8 cellular contexts compared by ENCODE assay signal in the genomic region with DNA sequence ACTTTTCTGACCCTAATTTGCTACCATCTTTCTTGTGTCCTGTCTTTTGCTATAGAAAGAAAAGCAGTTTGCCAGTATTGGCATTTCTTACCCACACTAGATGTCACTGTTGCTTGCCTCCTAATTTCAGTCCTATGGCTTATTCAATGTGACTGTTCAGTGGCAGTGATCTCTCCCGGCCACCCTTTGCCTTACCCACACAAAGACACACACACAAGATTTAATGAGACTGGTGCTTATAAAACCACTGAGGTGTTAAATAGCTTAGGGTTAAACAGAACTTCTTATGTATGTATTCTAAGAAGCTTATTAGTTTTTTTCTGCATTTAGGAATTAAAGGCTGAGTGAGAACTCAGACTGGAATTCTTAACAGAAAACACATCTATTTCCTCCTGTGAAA.
DNase-seq lines count a peak whose midpoint lies in the region; ATAC-seq and TF ChIP-seq lines count a peak whose summit lies in the region.

No MANE protein-coding gene starts in this region.

- in situ Hi-C loops in SK-MEL-5 (cut with HindIII; ENCODE audit: low pct_unique_long_range_greater_than_20kb, low sequenced_read_pairs): no loop called here

- H3K9me3 ChIP-seq in thoracic aorta: no peaks in the 10 kb centered on the region

- H3K36me3 ChIP-seq in thoracic aorta: no peaks in the 10 kb centered on the region

- DNase-seq in NCI-H1092 treated with DMSO at 0.1 percent for 48 hours (lab: John Stamatoyannopoulos, UW): peak; percentile 81
- DNase-seq in SK-MEL-5 (ENCODE audit: low read depth, low spot score): peak; percentile 70
- DNase-seq in globus pallidus (ENCODE audit: low spot score): peak; percentile 48
- no peak for DNase-seq in thoracic aorta (ENCODE audit: low spot score)
- no peak for DNase-seq in activated CD4-positive, alpha-beta T cell treated with anti-CD3 and anti-CD28 coated beads for 4 hours

- TF ChIP-seq CTCF in C4-2B (conservative IDR thresholded peaks at IDR 0.05) (peak; percentile 76), thoracic aorta (IDR thresholded peaks at IDR 0.05) (peak; percentile 44)

- H3K4me1 ChIP-seq in thoracic aorta (ENCODE audit: control insufficient read depth in 1 of 2, low read depth in 2 of 2): no peaks in the 10 kb centered on the region

- H3K4me3 ChIP-seq in thoracic aorta: no peak overlapping the region

- H3K27ac ChIP-seq in C4-2B: no peak overlapping the region
- no peak overlapping the region for H3K27ac ChIP-seq in thoracic aorta

- peak; percentile 63 for ATAC-seq in GM21723 (IDR thresholded peaks at IDR 0.05; ENCODE audit: unreplicated experiment)
- ATAC-seq in thoracic aorta (ENCODE audit: insufficient number of reproducible peaks, low FRiP score, low read depth): peak; percentile 59
- ATAC-seq in GM21447 (IDR thresholded peaks at IDR 0.05; ENCODE audit: unreplicated experiment): no peak

- H3K27me3 ChIP-seq in thoracic aorta (replicated peaks; ENCODE audit: insufficient read depth): no peaks in the 10 kb centered on the region

Comparison
In these comparisons a context has a peak if more than half of its experiments do, and no peak if none do; other contexts are left out.
1. DNase-seq: peak in NCI-H1092 treated with DMSO at 0.1 percent for 48 hours (single experiment), SK-MEL-5 (single experiment) and globus pallidus (single experiment); none in thoracic aorta (single experiment) and activated CD4-positive, alpha-beta T cell treated with anti-CD3 and anti-CD28 coated beads for 4 hours (0 of 2).